17 cellular contexts compared by ENCODE assay signal in the genomic region with DNA sequence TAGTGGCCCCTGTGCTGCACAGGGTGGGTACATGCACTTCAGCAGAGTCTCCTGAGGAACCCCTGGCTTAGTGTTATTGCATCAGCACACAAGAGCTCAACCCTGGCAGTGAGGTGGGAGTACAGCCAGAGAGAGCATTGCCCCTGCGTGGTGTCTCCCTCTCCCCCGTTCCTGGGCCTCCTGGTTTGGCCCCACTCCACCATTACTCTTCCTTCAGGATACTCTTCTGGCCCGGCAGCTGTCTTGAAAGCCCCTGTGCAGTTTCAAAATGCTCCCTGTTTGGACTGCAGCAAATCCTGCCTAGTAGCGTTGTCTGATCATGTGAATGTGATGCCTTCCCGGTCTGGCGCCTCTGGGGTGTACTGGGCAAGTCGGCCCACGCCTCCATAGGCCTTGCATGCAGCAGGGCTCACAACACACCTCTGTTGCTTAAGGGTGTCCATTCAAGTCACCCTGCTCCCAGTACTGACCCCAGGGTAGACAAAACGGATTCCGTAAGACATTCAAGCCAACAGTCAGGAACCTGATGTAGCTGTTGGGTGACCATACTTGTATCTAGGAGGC. TPM values are rescaled to one million over a fixed set of nuclear protein-coding genes. Genes with fewer than 3 reads are reported as not detected.
A peak's percentile ranks its signal among the peaks of the same experiment; 100 is the strongest.
DNase-seq lines count a peak whose midpoint lies in the region; ATAC-seq, FAIRE-seq and TF ChIP-seq lines count a peak whose summit lies in the region.
"Had no signal": no experiment of that assay in that cellular context is flagged by ENCODE, and none has a peak within 500 bp of the region (broad histone marks: within the 10 kb centered on the region; RNA-seq: fewer than 3 reads in every experiment).

No MANE protein-coding gene starts in this region.

- no peak for TF ChIP-seq POLR2A in NB4 (IDR thresholded peaks at IDR 0.05; ENCODE audit: extremely low read depth, insufficient read length)
- TF ChIP-seq POLR2A in GM12878 (IDR thresholded peaks at IDR 0.05; ENCODE audit: low read depth, low read length) = peak; percentile 19; the same call in 1 of the 2 replicates
- TF ChIP-seq POLR2A in HepG2 (IDR thresholded peaks at IDR 0.05; ENCODE audit: insufficient read depth in 1 of 2, low read depth in 2 of 2, low read length in 2 of 2) = no peak

- CTCF ChIA-PET in GM12878 (lab: Yijun Ruan, JAX) (no interaction called here), HepG2 (lab: Yijun Ruan, JAX; ENCODE audit: low intra/inter-chr PET ratio, low total read pairs) (no interaction called here)

- RAD21 ChIA-PET in GM12878 (lab: Charles Lee; ENCODE audit: unreplicated experiment) = no interaction called here

- 90% methylated on average over 10 of the region's 10 CpGs for WGBS in GM12878 (ENCODE audit: insufficient coverage, insufficient replicate concordance, low lambda C conversion rate, missing lambda C conversion rate)
- 99% methylated on average over 10 of the region's 10 CpGs for WGBS in HepG2 (ENCODE audit: low lambda C conversion rate)

- TF ChIP-seq EP300 in GM12878 (IDR thresholded peaks at IDR 0.05; ENCODE audit: borderline replicate concordance in 1 of 2, control insufficient read depth in 1 of 2, low read depth in 2 of 2, low read length in 2 of 2) (no peak), HepG2 (IDR thresholded peaks at IDR 0.05; ENCODE audit: low read depth in 2 of 2, low read length in 2 of 2) (no peak), HepG2 (CRISPR knock-in tag; IDR thresholded peaks at IDR 0.05; ENCODE audit: borderline replicate concordance) (no peak)

- H3K9me3 ChIP-seq in GM12878 (replicated peaks; ENCODE audit: control insufficient read depth, insufficient read depth, low read length) (no peaks in the 10 kb centered on the region; the same call in 2 of the 3 replicates), HepG2 (ENCODE audit: low read length) (no peaks in the 10 kb centered on the region), upper lobe of right lung (no peaks in the 10 kb centered on the region)
- H3K9me3 ChIP-seq: Caco-2, SK-N-SH had no signal

- H2AFZ ChIP-seq in GM12878 (ENCODE audit: control insufficient read depth, low read depth, low read length) (no peak overlapping the region), HepG2 (ENCODE audit: low read length) (no peak overlapping the region)

- TF ChIP-seq RAD21 in GM12878 (IDR thresholded peaks at IDR 0.05; ENCODE audit: insufficient read depth, low read depth, low read length) = no peak
- TF ChIP-seq RAD21 in HepG2 (CRISPR knock-in tag; IDR thresholded peaks at IDR 0.05) = no peak

- H3K27ac ChIP-seq in GM12878 (ENCODE audit: control insufficient read depth, insufficient read depth) = no peak overlapping the region
- H3K27ac ChIP-seq in HepG2 (ENCODE audit: extremely low read length, insufficient read depth, low read length) = no peak overlapping the region
- no peak overlapping the region for H3K27ac ChIP-seq in upper lobe of right lung

- no peak overlapping the region for H3K4me2 ChIP-seq in GM12878 (ENCODE audit: control insufficient read depth, insufficient read depth)
- H3K4me2 ChIP-seq in HepG2 (ENCODE audit: low read depth, low read length) = no peak overlapping the region
- H3K4me2 ChIP-seq: SK-N-SH had no signal

- no peaks in the 10 kb centered on the region for H3K4me1 ChIP-seq in GM12878 (ENCODE audit: control insufficient read depth, insufficient read depth, low read length)
- peaks cover 17% of the 10 kb centered on the region for H3K4me1 ChIP-seq in HepG2 (ENCODE audit: insufficient read depth, low read length)
- no peaks in the 10 kb centered on the region for H3K4me1 ChIP-seq in upper lobe of right lung
- H3K4me1 ChIP-seq: Caco-2 had no signal

- H3K4me3 ChIP-seq in NB4 (ENCODE audit: low read depth, low read length) (no peak overlapping the region), GM12878 (no peak overlapping the region), HepG2 (replicated peaks in 1 of 3; ENCODE audit: insufficient read depth in 1 of 3, low read depth in 2 of 3, low read length in 3 of 3) (no peak overlapping the region), upper lobe of right lung (no peak overlapping the region)

- POLR2A ChIA-PET in GM12878 (lab: Charles Lee) = no interaction called here
- POLR2A ChIA-PET in HepG2 (lab: Yijun Ruan, JAX) = no interaction called here

- BruUV-seq in GM12878 (replicated peaks; lab: Mats Ljungman, UMichigan) (no TSS peak), HepG2 (replicated peaks; lab: Mats Ljungman, UMichigan) (no TSS peak)

- no peak for TF ChIP-seq CTCF in NB4 (IDR thresholded peaks at IDR 0.05; ENCODE audit: low read depth, low read length)
- no peak for TF ChIP-seq CTCF in GM12878 (IDR thresholded peaks at IDR 0.05 in 2 of 3, conservative IDR thresholded peaks at IDR 0.05 in 1 of 3; ENCODE audit: control insufficient read depth in 2 of 3, extremely low read depth in 1 of 3, insufficient read depth in 1 of 3, low read depth in 3 of 3, low read length in 3 of 3)
- TF ChIP-seq CTCF in HepG2 (CRISPR knock-in tag; IDR thresholded peaks at IDR 0.05) = no peak
- TF ChIP-seq CTCF in upper lobe of right lung (IDR thresholded peaks at IDR 0.05) = no peak

- in situ Hi-C loops in GM12878 (cut with MboI) = no loop called here
- in situ Hi-C loops in HepG2 (cut with HindIII; ENCODE audit: extremely low pct_ligation_motif_present, low pct_unique_long_range_greater_than_20kb) = no loop called here

- ATAC-seq in GM12878 (no peak), HepG2 (peak; percentile 41), upper lobe of right lung (peak; percentile 22), HG03565 (IDR thresholded peaks at IDR 0.05; ENCODE audit: unreplicated experiment) (no peak)

- no peaks in the 10 kb centered on the region for H3K27me3 ChIP-seq in GM12878 (replicated peaks in 1 of 2; ENCODE audit: control insufficient read depth in 2 of 2, insufficient read depth in 2 of 2, low read length in 1 of 2)
- no peaks in the 10 kb centered on the region; a peak in 1 of 5 replicates for H3K27me3 ChIP-seq in HepG2 (ENCODE audit: control insufficient read depth in 1 of 2, insufficient read depth in 2 of 2, low read length in 2 of 2)
- H3K27me3 ChIP-seq in upper lobe of right lung = no peaks in the 10 kb centered on the region

- intact Hi-C loops in GM12878 (cut with micrococcal nuclease; ENCODE audit: unreplicated experiment) (no loop called here), HepG2 (cut with micrococcal nuclease; ENCODE audit: unreplicated experiment) (no loop called here), upper lobe of right lung (cut with DNase I) (no loop called here)

- H3K79me2 ChIP-seq in GM12878 (ENCODE audit: control insufficient read depth, insufficient read depth, low read length) (no peaks in the 10 kb centered on the region), HepG2 (ENCODE audit: insufficient read depth, low read length) (no peaks in the 10 kb centered on the region)

- SMC1A ChIA-PET in GM12878 (lab: Charles Lee; ENCODE audit: uncharacterized antibody, unreplicated experiment) = interaction anchor here (0.6 kb wide), 1 partner anchor 138 kb away, joined by 3 read pairs; no protein-coding TSS in a partner anchor

- H3K36me3 ChIP-seq in GM12878 (ENCODE audit: control insufficient read depth in 2 of 2, insufficient read depth in 2 of 2, low read length in 1 of 2) (peaks cover 7 to 32% of the 10 kb centered on the region in 2 experiments), HepG2 (replicated peaks in 1 of 2; ENCODE audit: control insufficient read depth in 1 of 2, insufficient read depth in 2 of 2, low read length in 2 of 2) (peaks cover 12 to 29% of the 10 kb centered on the region in 2 experiments), upper lobe of right lung (peaks cover 31% of the 10 kb centered on the region)

- FAIRE-seq in GM12878 (lab: Jason Lieb, UNC) = no peak
- no peak for FAIRE-seq in HepG2 (lab: Jason Lieb, UNC)
- FAIRE-seq: H54 had no signal

- H4K20me1 ChIP-seq in GM12878 (ENCODE audit: control insufficient read depth, insufficient read depth) (no peaks in the 10 kb centered on the region), HepG2 (ENCODE audit: insufficient read depth, low read length) (peaks cover 9% of the 10 kb centered on the region; the same call in 1 of the 2 replicates)

- DNase-seq in NB4 (ENCODE audit: low read depth) = peak; percentile 15
- no peak for DNase-seq in GM12878 (ENCODE audit: low read depth, low spot score)
- no peak for DNase-seq in HepG2 (ENCODE audit: low spot score)
- DNase-seq in upper lobe of right lung = no peak
- no peak for DNase-seq in DMS153 treated with DMSO at 0.1 percent for 48 hours (lab: John Stamatoyannopoulos, UW; ENCODE audit: unreplicated experiment)
- DNase-seq in NOMO-1 treated with dmso at 0.1 percent for 144 hours (lab: John Stamatoyannopoulos, UW; ENCODE audit: unreplicated experiment) = no peak
- DNase-seq: Caco-2, DMS153, NCI-H1048, NCI-H1436 treated with DMSO at 0.1 percent for 48 hours, NCI-H2029 treated with DMSO at 0.1 percent for 48 hours, NCI-H2171 treated with DMSO at 0.1 percent for 48 hours, NCI-H774, SHP77, SK-N-SH had no signal

- no peak overlapping the region for H3K9ac ChIP-seq in GM12878 (ENCODE audit: control insufficient read depth, insufficient read depth, low read length)
- no peak overlapping the region for H3K9ac ChIP-seq in HepG2 (ENCODE audit: insufficient read depth, low read depth, low read length)
- H3K9ac ChIP-seq: SK-N-SH had no signal

RNA-seq across cellular contexts. Expression of a gene that starts 32.1 kb away (rescaled TPM):
- 52.5 and 54.0 TPM in 2 replicates for total RNA-seq in GM12878 (2013; cell fraction: nucleolus; rRNA removed)
- 173 and 181 TPM in 2 replicates for total RNA-seq in GM12878 (2014; rRNA removed)
- 128 and 143 TPM in 2 replicates for total RNA-seq in GM12878 (2014; rRNA removed; fragmentation: Illumina TruSeq; extraction: Trizol)
- total RNA-seq in GM12878 (2021) = 131 and 143 TPM in 2 replicates
- 122 TPM for polyA plus RNA-seq in GM12878 (2011; ENCODE audit: low read depth)
- 38.2 and 50.1 TPM in 2 replicates for polyA plus RNA-seq in GM12878 (2011; rRNA removed)
- polyA plus RNA-seq in GM12878 (2011; cell fraction: cytosol; rRNA removed) = 47.0 and 47.9 TPM in 2 replicates
- polyA plus RNA-seq in GM12878 (2011; cell fraction: nucleus; rRNA removed) = 30.6 and 39.9 TPM in 2 replicates
- 117 and 141 TPM in 2 replicates for polyA plus RNA-seq in GM12878 (2012)
- 135 and 145 TPM in 2 replicates for polyA plus RNA-seq in GM12878 (2014; fragmentation: Illumina TruSeq; extraction: Trizol)
- 10 to 100 TPM; 38.1 to 46.7 TPM for polyA plus RNA-seq in GM12878 (2014; fragmentation: Nextera tagmentation; extraction: Ambion mirVana)
- 122 and 129 TPM in 2 replicates for polyA plus RNA-seq in GM12878 (2014; rRNA removed)
- 100 to 1,000 TPM in 1 of 2 experiments, 1 to 10 TPM in 1; 7.2 to 165 TPM for polyA plus RNA-seq in GM12878 (2016; fragmentation: Nextera tagmentation; extraction: Ambion mirVana)
- polyA minus RNA-seq in GM12878 (2011; rRNA and poly(A)+ RNA removed) = 39.4 and 40.8 TPM in 2 replicates
- polyA minus RNA-seq in GM12878 (2011; cell fraction: cytosol; rRNA and poly(A)+ RNA removed) = 15.0 and 18.6 TPM in 2 replicates
- polyA minus RNA-seq in GM12878 (2011; cell fraction: nucleus; rRNA and poly(A)+ RNA removed) = 9.7 and 14.4 TPM in 2 replicates
- total RNA-seq in HepG2 (2016; rRNA removed; fragmentation: Illumina TruSeq; extraction: Trizol) = 376 and 578 TPM in 2 replicates
- 169 TPM in 2 replicates for total RNA-seq in HepG2 (2016; cell fraction: cytosol; rRNA removed; fragmentation: Illumina TruSeq; extraction: Trizol; ENCODE audit: low read depth)
- 372 and 586 TPM in 2 replicates for total RNA-seq in HepG2 (2016; cell fraction: insoluble cytoplasmic fraction; rRNA removed; fragmentation: Illumina TruSeq; extraction: Trizol)
- total RNA-seq in HepG2 (2016; cell fraction: membrane; rRNA removed; fragmentation: Illumina TruSeq; extraction: Trizol) = 439 and 444 TPM in 2 replicates
- 445 and 518 TPM in 2 replicates for total RNA-seq in HepG2 (2016; cell fraction: nucleus; rRNA removed; fragmentation: Illumina TruSeq; extraction: Trizol)
- 255 and 287 TPM in 2 replicates for polyA plus RNA-seq in HepG2 (2011; rRNA removed)
- 252 and 289 TPM in 2 replicates for polyA plus RNA-seq in HepG2 (2011; cell fraction: cytosol; rRNA removed)
- 144 and 146 TPM in 2 replicates for polyA plus RNA-seq in HepG2 (2011; cell fraction: nucleus; rRNA removed)
- 246 and 286 TPM in 2 replicates for polyA plus RNA-seq in HepG2 (2012)
- polyA plus RNA-seq in HepG2 (2016; cell fraction: cytosol; fragmentation: Illumina TruSeq; extraction: Trizol; ENCODE audit: low read depth) = 158 and 172 TPM in 2 replicates
- polyA plus RNA-seq in HepG2 (2016; cell fraction: insoluble cytoplasmic fraction; fragmentation: Illumina TruSeq; extraction: Trizol; ENCODE audit: low read depth) = 267 and 268 TPM in 2 replicates
- polyA plus RNA-seq in HepG2 (2016; cell fraction: membrane; fragmentation: Illumina TruSeq; extraction: Trizol; ENCODE audit: low read depth) = 288 and 289 TPM in 2 replicates
- polyA plus RNA-seq in HepG2 (2016; cell fraction: nucleus; fragmentation: Illumina TruSeq; extraction: Trizol; ENCODE audit: insufficient read depth, low read depth) = 529 and 534 TPM in 2 replicates
- polyA minus RNA-seq in HepG2 (2011; rRNA and poly(A)+ RNA removed; ENCODE audit: low replicate concordance) = 99.9 and 291 TPM in 2 replicates
- 147 and 151 TPM in 2 replicates for polyA minus RNA-seq in HepG2 (2011; cell fraction: cytosol; rRNA and poly(A)+ RNA removed)
- polyA minus RNA-seq in HepG2 (2011; cell fraction: nucleus; rRNA and poly(A)+ RNA removed) = 104 and 118 TPM in 2 replicates
- 107 TPM for total RNA-seq in upper lobe of right lung

Comparison
In these comparisons a context has a peak if more than half of its experiments do, and no peak if none do; other contexts are left out.
1. ATAC-seq: peak in HepG2 (single experiment) and upper lobe of right lung (single experiment); none in GM12878 (single experiment) and HG03565 (single experiment).